ENCODE assay signal across 24 cellular contexts in the genomic region with DNA sequence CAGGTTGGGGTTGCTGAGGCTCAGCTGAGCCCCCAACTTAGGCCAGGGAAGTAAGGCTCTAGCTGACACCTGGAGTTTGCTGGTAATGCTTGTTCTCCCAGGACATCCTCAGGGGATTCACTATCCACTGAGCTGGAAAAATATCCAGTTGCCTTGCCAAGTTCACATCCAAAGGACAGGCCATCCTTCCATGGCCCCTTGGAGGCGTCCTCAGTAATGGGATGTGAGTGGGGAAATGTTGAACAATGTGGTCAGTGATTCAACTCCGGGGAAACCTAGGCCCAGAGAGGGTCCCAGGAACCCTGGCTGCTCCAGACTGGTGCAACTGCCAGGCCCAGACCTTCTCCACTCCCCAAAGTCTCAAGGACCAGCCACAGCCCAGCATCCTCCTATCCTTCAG. TPM values are rescaled to one million over a fixed set of nuclear protein-coding genes. Genes with fewer than 3 reads are reported as not detected.
DNase-seq lines count a peak whose midpoint lies in the region; ATAC-seq, FAIRE-seq and TF ChIP-seq lines count a peak whose summit lies in the region.
"Had no signal": no experiment of that assay in that cellular context is flagged by ENCODE, and none has a peak within 500 bp of the region (broad histone marks: within the 10 kb centered on the region; RNA-seq: fewer than 3 reads in every experiment).

No MANE protein-coding gene starts in this region.

- H3K27me3 ChIP-seq in esophagus (ENCODE audit: control insufficient read depth in 1 of 2, insufficient read depth in 2 of 2, low read length in 2 of 2) (no peaks in the 10 kb centered on the region), layer of hippocampus (ENCODE audit: control insufficient read depth, insufficient read depth, low read length) (no peaks in the 10 kb centered on the region), suprapubic skin (no peaks in the 10 kb centered on the region), foreskin keratinocyte (no peaks in the 10 kb centered on the region)
- H3K27me3 ChIP-seq: body of pancreas had no signal

- H3K9ac ChIP-seq in SK-N-MC (ENCODE audit: insufficient read length), result no peak overlapping the region

- WGBS in esophagus, 2 donors, result 86 to 92% methylated on average over 2 of the region's 2 CpGs
- 83% methylated on average over 2 of the region's 2 CpGs for WGBS in suprapubic skin

- no peak for FAIRE-seq in D721Med (lab: Jason Lieb, UNC)
- FAIRE-seq: G401.6 had no signal

- H3K4me3 Mint-ChIP-seq in naive thymus-derived CD8-positive, alpha-beta T cell, result no peak overlapping the region
- H3K4me3 Mint-ChIP-seq: activated CD8-positive, alpha-beta T cell treated with anti-CD3 and anti-CD28 coated beads, Interleukin-2, amount 10 ng/mL, durations not matched to agents 7 days and 5 days; activated T-cell treated with anti-CD3 and anti-CD28 coated beads, Interleukin-2, amount 50 U/mL, for 4 hours; CD4-positive, CD25-positive, alpha-beta regulatory T cell had no signal

- no peak for ATAC-seq in GM18858 (IDR thresholded peaks at IDR 0.05; ENCODE audit: unreplicated experiment)
- ATAC-seq in foreskin keratinocyte, result no peak
- no peak for ATAC-seq in naive thymus-derived CD8-positive, alpha-beta T cell
- ATAC-seq: activated CD4-positive, CD25-positive, alpha-beta regulatory T cell treated with anti-CD3 and anti-CD28 coated beads, Interleukin-2, amount 50 U/mL, for 24 hours; activated CD8-positive, alpha-beta T cell treated with anti-CD3 and anti-CD28 coated beads, Interleukin-2, amount 10 ng/mL, durations not matched to agents 7 days and 5 days; activated T-cell treated with anti-CD3 and anti-CD28 coated beads, Interleukin-2, amount 50 U/mL, for 4 hours; body of pancreas had no signal

- H3K9me3 ChIP-seq in SK-N-MC (ENCODE audit: low read depth, low read length), result no peaks in the 10 kb centered on the region
- no peaks in the 10 kb centered on the region for H3K9me3 ChIP-seq in esophagus (ENCODE audit: control insufficient read depth in 2 of 2, insufficient read depth in 1 of 2, low read depth in 1 of 2, low read length in 1 of 2)
- no peaks in the 10 kb centered on the region for H3K9me3 ChIP-seq in suprapubic skin
- H3K9me3 ChIP-seq: body of pancreas had no signal

- H3K4me1 ChIP-seq in esophagus (ENCODE audit: control insufficient read depth in 2 of 2, insufficient read depth in 2 of 2, low read length in 1 of 2) (peaks cover 0 to 2% of the 10 kb centered on the region in 2 donors), suprapubic skin (peaks cover 2% of the 10 kb centered on the region), foreskin keratinocyte (no peaks in the 10 kb centered on the region)

- no peak for TF ChIP-seq CTCF in suprapubic skin (IDR thresholded peaks at IDR 0.05)
- no peak for TF ChIP-seq CTCF in D721Med (IDR thresholded peaks at IDR 0.05; ENCODE audit: insufficient read depth, missing control alignments)
- TF ChIP-seq CTCF in foreskin keratinocyte (conservative IDR thresholded peaks at IDR 0.05), result no peak

- H3K36me3 Mint-ChIP-seq in naive thymus-derived CD8-positive, alpha-beta T cell, result peaks cover 0 to 7% (median 0%) of the 10 kb centered on the region in 3 donors
- H3K36me3 Mint-ChIP-seq: naive B cell had no signal

- DNase-seq in SK-N-MC (ENCODE audit: low read depth, low spot score) (no peak), suprapubic skin (ENCODE audit: low spot score in 2 of 2) (no peak), D721Med (ENCODE audit: insufficient read length, low spot score) (no peak), foreskin keratinocyte (no peak)
- no peak for DNase-seq in naive thymus-derived CD8-positive, alpha-beta T cell
- DNase-seq: activated CD8-positive, alpha-beta T cell treated with anti-CD3 and anti-CD28 coated beads, Interleukin-2, amount 10 ng/mL, durations not matched to agents 7 days and 5 days; activated naive CD4-positive, alpha-beta T cell treated with anti-CD3 and anti-CD28 coated beads, Interleukin-2, amount 50 U/mL, for 16 hours; activated T-cell treated with anti-CD3 and anti-CD28 coated beads, Interleukin-2, amount 50 U/mL, for 4 hours; CD4-positive, CD25-positive, alpha-beta regulatory T cell; glutamatergic neuron; naive B cell; NCI-H187 treated with DMSO at 0.1 percent for 48 hours; NCI-H446; NK-92 treated with Interleukin-12 subunit alpha and Interleukin-12 subunit beta, amount 100 ng/mL, for 24 hours; stimulated activated CD4-positive, alpha-beta T cell treated with anti-CD3 and anti-CD28 coated beads, Interleukin-4, amount 100 ng/mL, for 4 hours; T1000 had no signal

- no peak for TF ChIP-seq POLR2A in suprapubic skin (IDR thresholded peaks at IDR 0.05)

- POLR2A ChIA-PET in naive thymus-derived CD8-positive, alpha-beta T cell (lab: Charles Lee), result no interaction called here

- H3K27ac Mint-ChIP-seq in naive thymus-derived CD8-positive, alpha-beta T cell, result no peak overlapping the region
- H3K27ac Mint-ChIP-seq: activated CD8-positive, alpha-beta T cell treated with anti-CD3 and anti-CD28 coated beads, Interleukin-2, amount 10 ng/mL, durations not matched to agents 7 days and 5 days; CD4-positive, CD25-positive, alpha-beta regulatory T cell; naive B cell had no signal

- H3K4me1 Mint-ChIP-seq in naive thymus-derived CD8-positive, alpha-beta T cell, result no peaks in the 10 kb centered on the region
- H3K4me1 Mint-ChIP-seq: CD4-positive, CD25-positive, alpha-beta regulatory T cell; naive B cell had no signal

- TF ChIP-seq EP300 in suprapubic skin (IDR thresholded peaks at IDR 0.05), result no peak

- H3K27ac ChIP-seq in SK-N-MC (peak overlapping the region; percentile 21; the same call in 1 of the 2 replicates), esophagus (ENCODE audit: low read depth in 2 of 2, low read length in 1 of 2) (peak overlapping the region; percentile 42 to 47), layer of hippocampus (ENCODE audit: low read depth, low read length) (peak overlapping the region; percentile 80), suprapubic skin (peak overlapping the region; percentile 38), foreskin keratinocyte (no peak overlapping the region)

- H3K36me3 ChIP-seq in SK-N-MC (ENCODE audit: insufficient read depth, low read length) (no peaks in the 10 kb centered on the region), esophagus (ENCODE audit: control insufficient read depth in 2 of 2, insufficient read depth in 2 of 2, low read length in 1 of 2) (no peaks in the 10 kb centered on the region), suprapubic skin (no peaks in the 10 kb centered on the region)

- H3K9me3 Mint-ChIP-seq in naive thymus-derived CD8-positive, alpha-beta T cell, result no peaks in the 10 kb centered on the region
- H3K9me3 Mint-ChIP-seq: activated T-cell treated with anti-CD3 and anti-CD28 coated beads, Interleukin-2, amount 50 U/mL, for 4 hours; CD4-positive, CD25-positive, alpha-beta regulatory T cell; naive B cell had no signal

- H3K4me3 ChIP-seq in SK-N-MC (no peak overlapping the region), esophagus (ENCODE audit: low read depth in 1 of 2, low read length in 2 of 2) (no peak overlapping the region), suprapubic skin (no peak overlapping the region)
- H3K4me3 ChIP-seq: body of pancreas, lung, smooth muscle cell had no signal

- no peaks in the 10 kb centered on the region for H3K27me3 Mint-ChIP-seq in naive thymus-derived CD8-positive, alpha-beta T cell
- H3K27me3 Mint-ChIP-seq: CD4-positive, CD25-positive, alpha-beta regulatory T cell; naive B cell had no signal

RNA-seq across cellular contexts. Expression of gene SNTA1, which starts 9.7 kb away (rescaled TPM):
- 10 to 100 TPM in 1 of 2 donors, 1 to 10 TPM in 1; 6.1 to 10.9 TPM for polyA plus RNA-seq in esophagus
- total RNA-seq in suprapubic skin, result 10 to 100 TPM in 3 of 4 donors, 1 to 10 TPM in 1; 8.1 to 20.0 (median 14.1) TPM
- total RNA-seq in foreskin keratinocyte, result 4.7 and 5.8 TPM in 2 replicates
- polyA plus RNA-seq in foreskin keratinocyte, result 5.2 and 6.2 TPM in 2 replicates
- 1 to 10 TPM; 3.6 to 4.3 TPM for total RNA-seq in naive thymus-derived CD8-positive, alpha-beta T cell
- polyA plus RNA-seq in naive thymus-derived CD8-positive, alpha-beta T cell, result 1 to 10 TPM; 6.1 to 9.1 (median 6.4) TPM

RNA-seq across cellular contexts. Expression of gene CDK5RAP1, which starts 32.6 kb away (rescaled TPM):
- 10 to 100 TPM; 19.5 to 29.2 TPM for polyA plus RNA-seq in esophagus
- total RNA-seq in suprapubic skin, result 10 to 100 TPM; 23.1 to 75.7 (median 27.3) TPM
- total RNA-seq in foreskin keratinocyte, result 32.9 and 43.0 TPM in 2 replicates
- 40.2 and 47.7 TPM in 2 replicates for polyA plus RNA-seq in foreskin keratinocyte
- 10 to 100 TPM; 46.7 to 53.3 TPM for total RNA-seq in naive thymus-derived CD8-positive, alpha-beta T cell
- 10 to 100 TPM; 28.7 to 36.6 (median 33.9) TPM for polyA plus RNA-seq in naive thymus-derived CD8-positive, alpha-beta T cell

RNA-seq across cellular contexts. Expression of gene CBFA2T2, which starts 56.0 kb away (rescaled TPM):
- polyA plus RNA-seq in esophagus (1 to 10 TPM; 4.7 to 8.5 TPM), foreskin keratinocyte (2.5 and 2.7 TPM in 2 replicates)
- total RNA-seq in suprapubic skin (10 to 100 TPM; 20.9 to 36.7 (median 26.1) TPM), foreskin keratinocyte (6.3 and 7.0 TPM in 2 replicates)
- 10 to 100 TPM; 33.5 to 33.8 TPM for total RNA-seq in naive thymus-derived CD8-positive, alpha-beta T cell
- 10 to 100 TPM; 11.9 to 17.9 (median 14.8) TPM for polyA plus RNA-seq in naive thymus-derived CD8-positive, alpha-beta T cell
